In genomic region chr14:20697273-20698017, GRCh38 we compare ENCODE assay signal across 8 cellular contexts. TPM values are rescaled to one million over a fixed set of nuclear protein-coding genes. Genes with fewer than 3 reads are reported as not detected.
DNase-seq lines count a peak whose midpoint lies in the region; ATAC-seq and TF ChIP-seq lines count a peak whose summit lies in the region.

No MANE protein-coding gene starts in this region.

- peaks cover 0 to 2% (median 0%) of the 10 kb centered on the region in 4 donors for H3K4me1 ChIP-seq in right lobe of liver

- peak; percentile 81 for TF ChIP-seq CTCF in AG04449 (IDR thresholded peaks at IDR 0.05; ENCODE audit: insufficient read depth, low read length, missing control alignments)
- peak; percentile 79 for TF ChIP-seq CTCF in GM13977 (IDR thresholded peaks at IDR 0.05; ENCODE audit: extremely low read depth, insufficient read depth, missing control alignments)
- TF ChIP-seq CTCF in choroid plexus epithelial cell (conservative IDR thresholded peaks at IDR 0.05; ENCODE audit: low read depth, low read length), result peak; percentile 87
- TF ChIP-seq CTCF in right lobe of liver (IDR thresholded peaks at IDR 0.05), result peak; percentile 57 to 68 (median 64)

- peak; percentile 65 to 92 (median 87) for ATAC-seq in right lobe of liver
- no peak for ATAC-seq in HG03175 (IDR thresholded peaks at IDR 0.05; ENCODE audit: unreplicated experiment)

- WGBS in right lobe of liver (ENCODE audit: insufficient coverage, low coverage, low lambda C conversion rate, missing lambda C conversion rate), result 23% methylated on average over 6 of the region's 6 CpGs

- CTCF ChIA-PET in AG04449 (lab: Yijun Ruan, JAX), result interaction anchor here (0.5 to 5.4 kb wide), 25 partner anchors 10 to 408 kb away, joined by 3 to 54 read pairs (median 4); partner anchors contain the start of gene RNASE4

- intact Hi-C loops in right lobe of liver (cut with DNase I), result no loop called here

- DNase-seq in AG04449 (ENCODE audit: low read depth, low spot score), result no peak
- DNase-seq in GM13977 (ENCODE audit: low spot score), result peak; percentile 65
- DNase-seq in NCI-H2171 (lab: John Stamatoyannopoulos, UW), result peak; percentile 37
- peak; percentile 42 for DNase-seq in activated CD4-positive, alpha-beta T cell treated with anti-CD3 and anti-CD28 coated beads for 1 hour
- peak; percentile 85 for DNase-seq in choroid plexus epithelial cell (ENCODE audit: low read depth)
- DNase-seq in right lobe of liver, result no peak
- peak; percentile 15 for DNase-seq in stimulated activated CD8-positive, alpha-beta memory T cell treated with anti-CD3 and anti-CD28 coated beads, Interleukin-12 subunit alpha, Interleukin-12 subunit beta, amount 100 ng/mL, for 4 hours (ENCODE audit: low read depth)

- no peak for TF ChIP-seq POLR2A in right lobe of liver (IDR thresholded peaks at IDR 0.05)

- H3K27me3 ChIP-seq in right lobe of liver, result no peaks in the 10 kb centered on the region

- H3K27ac ChIP-seq in right lobe of liver, result no peak overlapping the region

- peaks cover 0 to 27% (median 10%) of the 10 kb centered on the region in 4 donors for H3K36me3 ChIP-seq in right lobe of liver

- H3K4me3 ChIP-seq in AG04449 (ENCODE audit: low read depth, low read length), result no peak overlapping the region
- no peak overlapping the region for H3K4me3 ChIP-seq in choroid plexus epithelial cell (ENCODE audit: low read depth, low read length)
- H3K4me3 ChIP-seq in right lobe of liver, result no peak overlapping the region

- in situ Hi-C loops in GM13977 (cut with MboI; ENCODE audit: low pct_unique_long_range_greater_than_20kb, low sequenced_read_pairs, unreplicated experiment), result no loop called here

- POLR2A ChIA-PET in AG04449 (lab: Yijun Ruan, JAX), result no interaction called here

- H3K9me3 ChIP-seq in right lobe of liver, result no peaks in the 10 kb centered on the region

RNA-seq across cellular contexts. Expression of gene ANG, which starts 8.9 kb away (rescaled TPM):
- total RNA-seq in right lobe of liver, result 1,000 to 10,000 TPM in 1 of 6 experiments, 100 to 1,000 TPM in 5; 361 to 1,830 (median 780) TPM

RNA-seq across cellular contexts. Expression of gene RNASE4, which starts 13.1 kb away (rescaled TPM):
- 100 to 1,000 TPM; 129 to 175 (median 151) TPM for total RNA-seq in right lobe of liver

RNA-seq across cellular contexts. Expression of gene EDDM3A, which starts 48.2 kb away (rescaled TPM):
- not detected for total RNA-seq in right lobe of liver

RNA-seq across cellular contexts. Expression of gene OR6S1, which starts 56.0 kb away (rescaled TPM):
- total RNA-seq in right lobe of liver, result not detected

Comparison
In these comparisons a context has a peak if more than half of its experiments do, and no peak if none do; other contexts are left out.
1. DNase-seq: peak in GM13977 (single experiment), NCI-H2171 (single experiment), activated CD4-positive, alpha-beta T cell treated with anti-CD3 and anti-CD28 coated beads for 1 hour (single experiment), choroid plexus epithelial cell (single experiment) and stimulated activated CD8-positive, alpha-beta memory T cell treated with anti-CD3 and anti-CD28 coated beads, Interleukin-12 subunit alpha, Interleukin-12 subunit beta, amount 100 ng/mL, for 4 hours (single experiment); none in AG04449 (single experiment) and right lobe of liver (0 of 3).
2. Peak in every context shown above with its lines, with median percentiles within 50 percentile points of each other: CTCF ChIP-seq.